ENCODE assay signal across 23 cellular contexts in genomic region chr12:9752145-9752717, GRCh38. TPM values are rescaled to one million over a fixed set of nuclear protein-coding genes. Genes with fewer than 3 reads are reported as not detected.
DNase-seq lines count a peak whose midpoint lies in the region; ATAC-seq, FAIRE-seq and TF ChIP-seq lines count a peak whose summit lies in the region.
"Had no signal": no experiment of that assay in that cellular context is flagged by ENCODE, and none has a peak within 500 bp of the region (broad histone marks: within the 10 kb centered on the region; RNA-seq: fewer than 3 reads in every experiment).

No MANE protein-coding gene starts in this region.

- peaks cover 6% of the 10 kb centered on the region for H3K27me3 Mint-ChIP-seq in CD4-positive, CD25-positive, alpha-beta regulatory T cell
- no peaks in the 10 kb centered on the region for H3K27me3 Mint-ChIP-seq in CD4-positive, alpha-beta memory T cell
- H3K27me3 Mint-ChIP-seq in activated CD8-positive, alpha-beta T cell treated with anti-CD3 and anti-CD28 coated beads, Interleukin-2, amount 10 ng/mL, durations not matched to agents 7 days and 5 days (ENCODE audit: low read depth): no peaks in the 10 kb centered on the region

- H3K9me3 Mint-ChIP-seq in CD4-positive, CD25-positive, alpha-beta regulatory T cell: no peaks in the 10 kb centered on the region
- peaks cover 0 to 3% (median 0%) of the 10 kb centered on the region in 8 donors for H3K9me3 Mint-ChIP-seq in CD4-positive, alpha-beta memory T cell
- no peaks in the 10 kb centered on the region for H3K9me3 Mint-ChIP-seq in activated CD8-positive, alpha-beta T cell treated with anti-CD3 and anti-CD28 coated beads, Interleukin-2, amount 10 ng/mL, durations not matched to agents 7 days and 5 days (ENCODE audit: insufficient read depth)
- H3K9me3 Mint-ChIP-seq: H9 had no signal

- peak overlapping the region in 3 of 4 donors; percentile 1 to 52 (median 42) for H3K4me3 Mint-ChIP-seq in CD4-positive, CD25-positive, alpha-beta regulatory T cell
- H3K4me3 Mint-ChIP-seq in CD4-positive, alpha-beta memory T cell: peak overlapping the region in 4 of 8 donors; percentile 51 to 62 (median 52)
- H3K4me3 Mint-ChIP-seq in activated CD8-positive, alpha-beta T cell treated with anti-CD3 and anti-CD28 coated beads, Interleukin-2, amount 10 ng/mL, durations not matched to agents 7 days and 5 days: peak overlapping the region; percentile 48
- H3K4me3 Mint-ChIP-seq: H9 had no signal

- peaks cover 54% of the 10 kb centered on the region for H3K4me1 ChIP-seq in CD4-positive, CD25-positive, alpha-beta regulatory T cell (ENCODE audit: control insufficient read depth, insufficient read depth, low read length, poor library complexity, severe bottlenecking)
- peaks cover 70% of the 10 kb centered on the region for H3K4me1 ChIP-seq in CD4-positive, alpha-beta memory T cell (ENCODE audit: insufficient read depth, low read length)

- CTCF ChIA-PET in CD4-positive, alpha-beta memory T cell (lab: Charles Lee; ENCODE audit: partially characterized antibody): interaction anchor here (1.1 to 22.5 kb wide), 13 partner anchors 8 to 117 kb away, joined by 3 to 889 read pairs (median 23); partner anchors contain the start of genes CD69 and CLEC2B
- CTCF ChIA-PET in activated CD8-positive, alpha-beta T cell treated with anti-CD3 and anti-CD28 coated beads, Interleukin-2, amount 10 ng/mL, durations not matched to agents 7 days and 5 days (lab: Charles Lee): interaction anchor here (1.3 to 17.2 kb wide), 10 partner anchors 8 to 257 kb away, joined by 3 to 855 read pairs (median 16); partner anchors contain the start of gene CD69

- H3K27me3 ChIP-seq in CD4-positive, CD25-positive, alpha-beta regulatory T cell (ENCODE audit: control insufficient read depth, insufficient read depth, low read length): no peaks in the 10 kb centered on the region
- H3K27me3 ChIP-seq in CD4-positive, alpha-beta memory T cell (ENCODE audit: insufficient read depth, low read length): no peaks in the 10 kb centered on the region
- H3K27me3 ChIP-seq: hepatocyte, spleen, upper lobe of right lung had no signal

- peaks cover 39 to 58% (median 51%) of the 10 kb centered on the region in 4 donors for H3K4me1 Mint-ChIP-seq in CD4-positive, CD25-positive, alpha-beta regulatory T cell
- peaks cover 38 to 66% (median 55%) of the 10 kb centered on the region in 4 donors for H3K4me1 Mint-ChIP-seq in CD4-positive, alpha-beta memory T cell
- peaks cover 56% of the 10 kb centered on the region for H3K4me1 Mint-ChIP-seq in activated CD8-positive, alpha-beta T cell treated with anti-CD3 and anti-CD28 coated beads, Interleukin-2, amount 10 ng/mL, durations not matched to agents 7 days and 5 days (ENCODE audit: low read depth)

- DNase-seq in CD4-positive, CD25-positive, alpha-beta regulatory T cell: no peak
- DNase-seq in CD4-positive, alpha-beta memory T cell: no peak
- no peak for DNase-seq in activated CD8-positive, alpha-beta T cell treated with anti-CD3 and anti-CD28 coated beads, Interleukin-2, amount 10 ng/mL, durations not matched to agents 7 days and 5 days
- DNase-seq in frontal cortex (ENCODE audit: low spot score in 2 of 2): no peak
- DNase-seq in GM20000 (ENCODE audit: low spot score): no peak
- DNase-seq: amygdala; dermis blood vessel endothelial cell; DMS79 treated with DMSO at 0.1 percent for 48 hours; H9; NCI-H1092; NCI-H510A treated with DMSO at 0.1 percent for 48 hours; NK-92 treated with Interleukin-12 subunit alpha and Interleukin-12 subunit beta, amount 100 ng/mL, for 24 hours; nucleus accumbens; retina; spleen; upper lobe of right lung had no signal

- intact Hi-C loops in CD4-positive, alpha-beta memory T cell (cut with micrococcal nuclease): no loop called here

- no peak for TF ChIP-seq CTCF in GM20000 (IDR thresholded peaks at IDR 0.05; ENCODE audit: extremely low read depth, missing control alignments)

- H3K27ac Mint-ChIP-seq in CD4-positive, CD25-positive, alpha-beta regulatory T cell: peak overlapping the region; percentile 64 to 81 (median 74)
- H3K27ac Mint-ChIP-seq in CD4-positive, alpha-beta memory T cell: peak overlapping the region in 6 of 7 donors; percentile 33 to 95 (median 86)
- H3K27ac Mint-ChIP-seq in activated CD8-positive, alpha-beta T cell treated with anti-CD3 and anti-CD28 coated beads, Interleukin-2, amount 10 ng/mL, durations not matched to agents 7 days and 5 days: peak overlapping the region; percentile 81
- H3K27ac Mint-ChIP-seq: H9 had no signal

- H3K9me3 ChIP-seq in CD4-positive, CD25-positive, alpha-beta regulatory T cell (ENCODE audit: control insufficient read depth in 2 of 2, low read length in 2 of 2): no peaks in the 10 kb centered on the region
- H3K9me3 ChIP-seq in CD4-positive, alpha-beta memory T cell (ENCODE audit: control insufficient read depth in 1 of 2, low read length in 2 of 2): no peaks in the 10 kb centered on the region
- H3K9me3 ChIP-seq: spleen, upper lobe of right lung had no signal

- peak; percentile 72 for FAIRE-seq in frontal cortex (lab: Jason Lieb, UNC)
- FAIRE-seq: islet of Langerhans, RCC 7860 had no signal

- ATAC-seq in CD4-positive, CD25-positive, alpha-beta regulatory T cell (ENCODE audit: low read depth in 2 of 2): peak in 1 of 2 donors; percentile 26
- ATAC-seq in activated CD8-positive, alpha-beta T cell treated with anti-CD3 and anti-CD28 coated beads, Interleukin-2, amount 10 ng/mL, durations not matched to agents 7 days and 5 days: peak; percentile 6
- ATAC-seq in HG02623 (IDR thresholded peaks at IDR 0.05; ENCODE audit: unreplicated experiment) (no peak), HG03521 (IDR thresholded peaks at IDR 0.05; ENCODE audit: unreplicated experiment) (no peak)
- ATAC-seq: upper lobe of right lung had no signal

- H3K27ac ChIP-seq in CD4-positive, CD25-positive, alpha-beta regulatory T cell (ENCODE audit: insufficient read depth, low read length, poor library complexity, severe bottlenecking): peak overlapping the region; percentile 58
- no peak overlapping the region for H3K27ac ChIP-seq in CD4-positive, alpha-beta memory T cell (ENCODE audit: low read depth, low read length)
- H3K27ac ChIP-seq: hepatocyte, KMS-11, upper lobe of right lung had no signal

- POLR2A ChIA-PET in CD4-positive, alpha-beta memory T cell (lab: Charles Lee; ENCODE audit: partially characterized antibody): interaction anchor here (0.8 to 15.8 kb wide), 6 partner anchors 8 to 101 kb away, joined by 3 to 422 read pairs (median 66); partner anchors contain the start of gene CD69
- POLR2A ChIA-PET in activated CD8-positive, alpha-beta T cell treated with anti-CD3 and anti-CD28 coated beads, Interleukin-2, amount 10 ng/mL, durations not matched to agents 7 days and 5 days (lab: Charles Lee): interaction anchor here (0.6 to 15.5 kb wide), 7 partner anchors 8 to 115 kb away, joined by 3 to 494 read pairs (median 4); partner anchors contain the start of gene CD69

- peaks cover 43% of the 10 kb centered on the region for H3K36me3 ChIP-seq in CD4-positive, CD25-positive, alpha-beta regulatory T cell (ENCODE audit: control insufficient read depth, insufficient read depth, low read length)
- peaks cover 35% of the 10 kb centered on the region for H3K36me3 ChIP-seq in CD4-positive, alpha-beta memory T cell (ENCODE audit: insufficient read depth, low read length)
- H3K36me3 ChIP-seq: upper lobe of right lung had no signal

- H3K36me3 Mint-ChIP-seq in CD4-positive, CD25-positive, alpha-beta regulatory T cell: peaks cover 36% of the 10 kb centered on the region
- H3K36me3 Mint-ChIP-seq in CD4-positive, alpha-beta memory T cell: peaks cover 45 to 50% of the 10 kb centered on the region in 2 donors
- H3K36me3 Mint-ChIP-seq in activated CD8-positive, alpha-beta T cell treated with anti-CD3 and anti-CD28 coated beads, Interleukin-2, amount 10 ng/mL, durations not matched to agents 7 days and 5 days (ENCODE audit: low read depth): peaks cover 53% of the 10 kb centered on the region

- peak overlapping the region; percentile 69 for H3K4me3 ChIP-seq in CD4-positive, CD25-positive, alpha-beta regulatory T cell (ENCODE audit: low read depth, low read length)
- H3K4me3 ChIP-seq in CD4-positive, alpha-beta memory T cell (ENCODE audit: low read length in 2 of 2): no peak overlapping the region
- H3K4me3 ChIP-seq: hepatocyte, upper lobe of right lung had no signal

RNA-seq across cellular contexts. Expression of gene CD69, which starts 8.5 kb away (rescaled TPM):
- 1,130 TPM for total RNA-seq in CD4-positive, CD25-positive, alpha-beta regulatory T cell
- polyA plus RNA-seq in CD4-positive, CD25-positive, alpha-beta regulatory T cell: 100 to 1,000 TPM; 189 to 259 (median 222) TPM
- 10 to 100 TPM; 31.0 to 35.9 TPM for total RNA-seq in CD4-positive, alpha-beta memory T cell
- 1,000 to 10,000 TPM in 1 of 2 donors, 100 to 1,000 TPM in 1; 145 to 1,121 TPM for polyA plus RNA-seq in CD4-positive, alpha-beta memory T cell
- 100 to 1,000 TPM; 115 to 116 TPM for total RNA-seq in activated CD8-positive, alpha-beta T cell treated with anti-CD3 and anti-CD28 coated beads, Interleukin-2, amount 10 ng/mL, durations not matched to agents 7 days and 5 days
- not detected for total RNA-seq in frontal cortex
- total RNA-seq: fibroblast of villous mesenchyme, H9 had no signal

RNA-seq across cellular contexts. Expression of gene CLECL1, which starts 19.3 kb away (rescaled TPM):
- 0.84 TPM for total RNA-seq in CD4-positive, CD25-positive, alpha-beta regulatory T cell
- polyA plus RNA-seq in CD4-positive, CD25-positive, alpha-beta regulatory T cell: not detected
- 1 to 10 TPM; 7.2 to 8.6 TPM for total RNA-seq in CD4-positive, alpha-beta memory T cell
- 1 to 10 TPM; 4.3 to 7.5 TPM for polyA plus RNA-seq in CD4-positive, alpha-beta memory T cell
- total RNA-seq in activated CD8-positive, alpha-beta T cell treated with anti-CD3 and anti-CD28 coated beads, Interleukin-2, amount 10 ng/mL, durations not matched to agents 7 days and 5 days: 1 to 10 TPM; 1.3 to 1.6 TPM
- not detected for total RNA-seq in frontal cortex
- total RNA-seq: dermis blood vessel endothelial cell, fibroblast of villous mesenchyme, H9, hepatocyte had no signal
- polyA plus RNA-seq: hepatocyte had no signal

Comparison
In these comparisons a context has a peak if more than half of its experiments do, and no peak if none do; other contexts are left out.
1. RNA of gene CD69, which starts 8.5 kb away (total RNA-seq): 1,130 TPM in CD4-positive, CD25-positive, alpha-beta regulatory T cell (single experiment), 115 to 116 TPM in activated CD8-positive, alpha-beta T cell treated with anti-CD3 and anti-CD28 coated beads, Interleukin-2, amount 10 ng/mL, durations not matched to agents 7 days and 5 days and 31.0 to 35.9 TPM in CD4-positive, alpha-beta memory T cell; not detected in frontal cortex (single experiment); every median in the first group is over 10 times any median in the second.
2. Peak in every context shown above with its lines, with median percentiles within 50 percentile points of each other: H3K27ac Mint-ChIP-seq.